22 cellular contexts compared by ENCODE assay signal in genomic region chr3:156413293-156413912, GRCh38.
"Had no signal": no experiment of that assay in that cellular context is flagged by ENCODE, and none has a peak within 500 bp of the region (broad histone marks: within the 10 kb centered on the region; RNA-seq: fewer than 3 reads in every experiment).

No MANE protein-coding gene starts in this region.

- H3K4me1 ChIP-seq: ascending aorta, breast epithelium, neural progenitor cell, prostate gland, right lobe of liver, upper lobe of right lung had no signal

- H3K4me3 ChIP-seq: ascending aorta, breast epithelium, neural progenitor cell, prostate gland, right lobe of liver, smooth muscle cell, upper lobe of right lung had no signal

- H2AFZ ChIP-seq: neural progenitor cell had no signal

- H3K9ac ChIP-seq: neural progenitor cell had no signal

- H3K4me3 Mint-ChIP-seq: neural progenitor cell; stimulated activated memory B cell treated with anti-CD40 and anti-IgM and Interleukin-4, amounts not matched to agents 10 μg/mL and 1 μg/mL and 100 μg/mL, for 72 hours had no signal

- H3K9me3 ChIP-seq: ascending aorta, breast epithelium, prostate gland, right lobe of liver, upper lobe of right lung had no signal

- H3K27me3 ChIP-seq: ascending aorta, breast epithelium, neural progenitor cell, right lobe of liver, upper lobe of right lung had no signal

- H3K27ac Mint-ChIP-seq: neural progenitor cell; stimulated activated memory B cell treated with anti-CD40 and anti-IgM and Interleukin-4, amounts not matched to agents 10 μg/mL and 1 μg/mL and 100 μg/mL, for 72 hours had no signal

- H3K9me3 Mint-ChIP-seq: neural progenitor cell had no signal

- ATAC-seq: right lobe of liver; stimulated activated memory B cell treated with anti-CD40 and anti-IgM and Interleukin-4, amounts not matched to agents 10 μg/mL and 1 μg/mL and 100 μg/mL, for 72 hours; upper lobe of right lung had no signal

- H3K27ac ChIP-seq: ascending aorta, breast epithelium, neural progenitor cell, prostate gland, right lobe of liver, upper lobe of right lung, WERI-Rb-1 had no signal

- DNase-seq: activated CD4-positive, alpha-beta T cell treated with anti-CD3 and anti-CD28 coated beads for 1 hour; activated CD8-positive, alpha-beta memory T cell treated with anti-CD3 and anti-CD28 coated beads for 24 hours; activated CD8-positive, alpha-beta memory T cell treated with anti-CD3 and anti-CD28 coated beads, Interleukin-2, amount 50 U/mL, for 48 hours; activated effector memory CD4-positive, alpha-beta T cell treated with anti-CD3 and anti-CD28 coated beads, Interleukin-2, amount 50 U/mL, for 16 hours; activated naive CD4-positive, alpha-beta T cell treated with anti-CD3 and anti-CD28 coated beads, Interleukin-2, amount 50 U/mL, for 16 hours; activated T-cell treated with anti-CD3 and anti-CD28 coated beads, Interleukin-2, amount 50 U/mL, for 48 hours; foreskin fibroblast; hypothalamus; islet precursor cell; mammary epithelial cell; midbrain; right lobe of liver; stimulated activated CD4-positive, alpha-beta T cell treated with anti-CD3 and anti-CD28 coated beads, Interleukin-4, amount 100 ng/mL, for 1 hour; T-helper 2 cell; upper lobe of right lung; WERI-Rb-1 had no signal

- H3K4me2 ChIP-seq: neural progenitor cell, smooth muscle cell had no signal

- H3K36me3 ChIP-seq: ascending aorta, breast epithelium, neural progenitor cell, prostate gland, right lobe of liver, upper lobe of right lung, WERI-Rb-1 had no signal

- H3K4me1 Mint-ChIP-seq: neural progenitor cell; stimulated activated memory B cell treated with anti-CD40 and anti-IgM and Interleukin-4, amounts not matched to agents 10 μg/mL and 1 μg/mL and 100 μg/mL, for 72 hours had no signal

- H3K36me3 Mint-ChIP-seq: neural progenitor cell; stimulated activated memory B cell treated with anti-CD40 and anti-IgM and Interleukin-4, amounts not matched to agents 10 μg/mL and 1 μg/mL and 100 μg/mL, for 72 hours had no signal
